ENCODE assay signal across 8 cellular contexts in the genomic region with DNA sequence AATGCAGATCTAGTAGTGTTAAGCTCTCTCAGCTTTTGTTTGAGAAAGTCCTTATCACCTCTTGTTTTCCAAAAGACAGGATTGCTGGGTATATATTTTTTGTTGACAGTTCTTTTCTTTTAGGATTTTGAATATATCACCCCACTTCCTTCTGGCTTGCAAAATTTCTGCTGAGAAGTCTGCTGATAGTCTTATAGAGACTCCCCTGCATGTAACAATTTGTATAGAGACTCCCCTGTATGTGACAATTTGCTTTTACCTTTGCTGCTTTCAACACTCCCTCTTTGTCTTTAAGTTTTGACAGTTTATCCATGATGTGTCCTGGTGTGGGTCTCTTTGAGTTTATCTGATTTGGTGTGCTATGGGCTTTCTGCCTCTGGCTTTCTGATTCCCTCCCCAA.
"Had no signal": no experiment of that assay in that cellular context is flagged by ENCODE, and none has a peak within 500 bp of the region (broad histone marks: within the 10 kb centered on the region; RNA-seq: fewer than 3 reads in every experiment).

No MANE protein-coding gene starts in this region.

- FAIRE-seq: G401.6, GM12878, GM12891, GM12892, GM18507, GM19239 had no signal

- ATAC-seq: GM12878 had no signal

- DNase-seq: GDM1, GF-D8 had no signal

- H3K4me3 ChIP-seq: GM12878 had no signal
